Comparison of ENCODE assay signal across 8 cellular contexts in genomic region chr11:66052664-66052982, GRCh38. TPM values are rescaled to one million over a fixed set of nuclear protein-coding genes. Genes with fewer than 3 reads are reported as not detected.
A peak's percentile ranks its signal among the peaks of the same experiment; 100 is the strongest.
DNase-seq lines count a peak whose midpoint lies in the region; ATAC-seq and TF ChIP-seq lines count a peak whose summit lies in the region.

No MANE protein-coding gene starts in this region.

- H3K27me3 ChIP-seq in DND-41 (ENCODE audit: insufficient read depth, low read length, poor library complexity) (no peaks in the 10 kb centered on the region), Peyer's patch (no peaks in the 10 kb centered on the region), esophagus (ENCODE audit: control insufficient read depth in 1 of 2, insufficient read depth in 2 of 2, low read length in 2 of 2) (no peaks in the 10 kb centered on the region), trophoblast cell (ENCODE audit: insufficient read depth, low read length) (no peaks in the 10 kb centered on the region)

- H2AFZ ChIP-seq in DND-41 (ENCODE audit: low read depth, low read length) (peak overlapping the region; percentile 97), trophoblast cell (ENCODE audit: insufficient read depth, low read length, poor library complexity) (peak overlapping the region; percentile 46)

- H3K79me1 ChIP-seq in trophoblast cell (ENCODE audit: low read length): peaks cover 9% of the 10 kb centered on the region

- H3K36me3 ChIP-seq in DND-41 (ENCODE audit: insufficient read depth, low read length): peaks cover 52% of the 10 kb centered on the region
- peaks cover 0 to 39% (median 0%) of the 10 kb centered on the region in 3 donors for H3K36me3 ChIP-seq in Peyer's patch
- peaks cover 3 to 15% of the 10 kb centered on the region in 2 donors for H3K36me3 ChIP-seq in esophagus (ENCODE audit: control insufficient read depth in 2 of 2, insufficient read depth in 2 of 2, low read length in 1 of 2)
- H3K36me3 ChIP-seq in trophoblast cell (ENCODE audit: control insufficient read depth in 1 of 2, insufficient read depth in 2 of 2, low read length in 2 of 2): peaks cover 22 to 23% of the 10 kb centered on the region in 2 experiments

- H2BK12ac ChIP-seq in trophoblast cell (ENCODE audit: low read length): peak overlapping the region; percentile 14

- 1 to 2% methylated on average over 17 of the region's 17 CpGs for WGBS in esophagus, 2 donors
- WGBS in trophoblast cell (ENCODE audit: extremely low coverage, insufficient coverage, insufficient read length): no CpG with 5 or more reads among the region's 17 CpGs

- peak overlapping the region; percentile 66 for H3K14ac ChIP-seq in trophoblast cell (ENCODE audit: low read length)

- ATAC-seq in DND-41 (ENCODE audit: insufficient read depth, low read depth): no peak
- ATAC-seq in GM18519 (IDR thresholded peaks at IDR 0.05; ENCODE audit: low FRiP score, unreplicated experiment): no peak

- H2AK5ac ChIP-seq in trophoblast cell (ENCODE audit: low read length): peak overlapping the region; percentile 28

- H3K79me2 ChIP-seq in DND-41 (ENCODE audit: insufficient read depth, low read length) (peaks cover 38% of the 10 kb centered on the region), trophoblast cell (ENCODE audit: control insufficient read depth, insufficient read depth, low read length, poor library complexity) (peaks cover 13% of the 10 kb centered on the region)

- peak overlapping the region; percentile 97 for H3K4ac ChIP-seq in trophoblast cell (ENCODE audit: low read depth, low read length)

- TF ChIP-seq POLR2A in Peyer's patch (IDR thresholded peaks at IDR 0.05): peak in 1 of 2 donors; percentile 13

- peak overlapping the region; percentile 19 for H2BK120ac ChIP-seq in trophoblast cell (ENCODE audit: insufficient read depth, low read length, poor library complexity)

- H3K4me1 ChIP-seq in DND-41 (ENCODE audit: insufficient read depth, low read length): peaks cover 32% of the 10 kb centered on the region
- peaks cover 0 to 24% (median 9%) of the 10 kb centered on the region in 4 donors for H3K4me1 ChIP-seq in Peyer's patch
- peaks cover 4 to 6% of the 10 kb centered on the region in 2 donors for H3K4me1 ChIP-seq in esophagus (ENCODE audit: control insufficient read depth in 2 of 2, insufficient read depth in 2 of 2, low read length in 1 of 2)
- H3K4me1 ChIP-seq in trophoblast cell (ENCODE audit: control insufficient read depth in 1 of 2, insufficient read depth in 2 of 2, low read length in 2 of 2): peaks cover 8 to 10% of the 10 kb centered on the region in 2 experiments

- peak overlapping the region; percentile 70 to 83 for H3K4me3 ChIP-seq in DND-41 (ENCODE audit: low read depth in 1 of 2, low read length in 2 of 2)
- H3K4me3 ChIP-seq in Peyer's patch: peak overlapping the region; percentile 74 to 95 (median 86)
- peak overlapping the region; percentile 93 to 97 for H3K4me3 ChIP-seq in esophagus (ENCODE audit: low read depth in 1 of 2, low read length in 2 of 2)
- H3K4me3 ChIP-seq in trophoblast cell (ENCODE audit: low read depth, low read length): peak overlapping the region; percentile 96

- H3K18ac ChIP-seq in trophoblast cell (ENCODE audit: low read length): peak overlapping the region; percentile 41

- TF ChIP-seq CTCF in DND-41 (IDR thresholded peaks at IDR 0.05; ENCODE audit: borderline replicate concordance, extremely low read depth, low read length, poor library complexity, severe bottlenecking) (no peak), Peyer's patch (IDR thresholded peaks at IDR 0.05) (no peak)

- peak overlapping the region; percentile 56 for H4K12ac ChIP-seq in trophoblast cell (ENCODE audit: low read depth, low read length)

- H4K91ac ChIP-seq in trophoblast cell (ENCODE audit: low read depth, low read length): peak overlapping the region; percentile 63

- peak overlapping the region; percentile 92 for H4K8ac ChIP-seq in trophoblast cell (ENCODE audit: low read depth, low read length)

- H3K9ac ChIP-seq in DND-41 (ENCODE audit: low read depth, low read length) (peak overlapping the region; percentile 77), trophoblast cell (ENCODE audit: low read length) (peak overlapping the region; percentile 98)

- H4K20me1 ChIP-seq in DND-41 (ENCODE audit: insufficient read depth, low read length): peaks cover 15% of the 10 kb centered on the region; the same call in 1 of the 2 replicates

- H3K4me2 ChIP-seq in DND-41 (ENCODE audit: insufficient read depth, low read length) (peak overlapping the region; percentile 97), trophoblast cell (ENCODE audit: low read length) (peak overlapping the region; percentile 77)

- DNase-seq in DND-41: no peak
- DNase-seq in Peyer's patch: no peak
- DNase-seq in trophoblast cell: no peak
- DNase-seq in glomerular visceral epithelial cell (ENCODE audit: extremely low spot score): no peak
- no peak for DNase-seq in GF-D8 (lab: John Stamatoyannopoulos, UW)
- no peak for DNase-seq in NCI-H1417 treated with DMSO at 0.1 percent for 48 hours (lab: John Stamatoyannopoulos, UW)

- H3K9me3 ChIP-seq in DND-41 (ENCODE audit: insufficient read depth, low read length, severe bottlenecking) (no peaks in the 10 kb centered on the region), Peyer's patch (no peaks in the 10 kb centered on the region), esophagus (ENCODE audit: control insufficient read depth in 2 of 2, insufficient read depth in 1 of 2, low read depth in 1 of 2, low read length in 1 of 2) (no peaks in the 10 kb centered on the region), trophoblast cell (ENCODE audit: insufficient read depth, low read depth, low read length) (no peaks in the 10 kb centered on the region)

- peak overlapping the region; percentile 28 for H2BK5ac ChIP-seq in trophoblast cell (ENCODE audit: low read depth, low read length, poor library complexity)

- H3K27ac ChIP-seq in DND-41 (ENCODE audit: low read length) (peak overlapping the region; percentile 79), Peyer's patch (peak overlapping the region; percentile 85 to 88 (median 87)), esophagus (ENCODE audit: low read depth in 2 of 2, low read length in 1 of 2) (peak overlapping the region; percentile 83 to 86), trophoblast cell (ENCODE audit: low read depth, low read length) (peak overlapping the region; percentile 29)

- no peak overlapping the region for H3K23ac ChIP-seq in trophoblast cell (ENCODE audit: low read length)

RNA-seq across cellular contexts. Expression of gene SF3B2, which starts 0.5 kb away (rescaled TPM):
- total RNA-seq in Peyer's patch: 100 to 1,000 TPM; 127 to 340 (median 171) TPM
- 10 to 100 TPM; 61.9 to 80.2 TPM for polyA plus RNA-seq in esophagus
- 157 and 158 TPM in 2 replicates for polyA plus RNA-seq in trophoblast cell (2013)

RNA-seq across cellular contexts. Expression of gene GAL3ST3, which starts 3.7 kb away (rescaled TPM):
- total RNA-seq in Peyer's patch: not detected
- under 1 TPM in 1 of 2 donors, not detected in 1; 0.01 TPM for polyA plus RNA-seq in esophagus
- polyA plus RNA-seq in trophoblast cell (2013): 0.12 TPM in 2 replicates

RNA-seq across cellular contexts. Expression of gene PACS1, which starts 17.4 kb away (rescaled TPM):
- total RNA-seq in Peyer's patch: 10 to 100 TPM; 10.3 to 52.0 (median 22.3) TPM
- 10 to 100 TPM; 16.0 to 24.8 TPM for polyA plus RNA-seq in esophagus
- polyA plus RNA-seq in trophoblast cell (2013): 63.7 and 65.0 TPM in 2 replicates

RNA-seq across cellular contexts. Expression of gene CATSPER1, which starts 26.3 kb away (rescaled TPM):
- total RNA-seq in Peyer's patch: not detected
- under 1 TPM; 0.05 to 0.06 TPM for polyA plus RNA-seq in esophagus
- 0.04 TPM in 1 of 2 replicates, not detected in the other for polyA plus RNA-seq in trophoblast cell (2013)

RNA-seq across cellular contexts. Expression of gene CST6, which starts 40.8 kb away (rescaled TPM):
- total RNA-seq in Peyer's patch: not detected
- polyA plus RNA-seq in esophagus: 10 to 100 TPM; 36.1 to 66.5 TPM
- polyA plus RNA-seq in trophoblast cell (2013): 15.1 and 18.1 TPM in 2 replicates

Comparison
In these comparisons a context has a peak if more than half of its experiments do, and no peak if none do; other contexts are left out.
1. H3K27ac ChIP-seq: peak in every context shown above with its lines; median percentile 87 in Peyer's patch; 84 in esophagus; 79 in DND-41; 29 in trophoblast cell.